Comparison of ENCODE assay signal across 20 cellular contexts in the genomic region with DNA sequence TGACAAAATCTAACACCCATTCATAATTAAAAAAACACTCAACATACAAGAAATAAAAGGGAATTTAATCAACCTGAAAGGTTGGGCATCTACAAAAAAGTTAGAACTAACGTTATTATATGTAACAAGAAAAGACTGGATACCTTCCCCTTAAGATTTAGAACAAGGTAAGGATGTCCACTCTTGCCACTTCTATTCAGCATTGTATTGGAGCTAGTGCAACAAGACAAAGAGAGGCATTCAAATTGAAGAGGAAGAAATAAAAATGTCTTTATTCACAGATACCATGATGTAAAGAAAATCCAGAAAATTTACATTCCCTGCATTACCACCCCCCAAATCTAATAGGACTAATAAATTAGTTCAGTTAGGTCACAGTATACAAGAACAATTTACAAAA. TPM values are rescaled to one million over a fixed set of nuclear protein-coding genes. Genes with fewer than 3 reads are reported as not detected.
DNase-seq lines count a peak whose midpoint lies in the region; ATAC-seq, FAIRE-seq and TF ChIP-seq lines count a peak whose summit lies in the region.
"Had no signal": no experiment of that assay in that cellular context is flagged by ENCODE, and none has a peak within 500 bp of the region (broad histone marks: within the 10 kb centered on the region; RNA-seq: fewer than 3 reads in every experiment).

No MANE protein-coding gene starts in this region.

- no peaks in the 10 kb centered on the region; the same call in 1 of the 2 replicates for H3K36me3 ChIP-seq in SK-N-MC (ENCODE audit: insufficient read depth, low read length)
- no peaks in the 10 kb centered on the region for H3K36me3 ChIP-seq in pancreas

- TF ChIP-seq CTCF in pancreas (IDR thresholded peaks at IDR 0.05), result no peak

- no peaks in the 10 kb centered on the region for H3K4me1 ChIP-seq in pancreas
- H3K4me1 ChIP-seq: A549 had no signal

- H3K9me3 ChIP-seq in SK-N-MC (ENCODE audit: low read depth, low read length) (no peaks in the 10 kb centered on the region), pancreas (no peaks in the 10 kb centered on the region)
- H3K9me3 ChIP-seq: A549 had no signal

- 79 to 97% methylated on average over 1 of the region's 1 CpG for WGBS in pancreas, 2 donors

- H3K27ac ChIP-seq in SK-N-MC (peak overlapping the region; percentile 36; the same call in 1 of the 2 replicates), pancreas (no peak overlapping the region)
- H3K27ac ChIP-seq: 22Rv1, A549, BLaER1 had no signal

- H3K4me3 ChIP-seq in SK-N-MC (no peak overlapping the region), pancreas (no peak overlapping the region)
- H3K4me3 ChIP-seq: A549, BLaER1, GM23338 had no signal

- no peak for ATAC-seq in pancreas
- ATAC-seq in left lobe of liver, result no peak
- ATAC-seq in HG02840 (IDR thresholded peaks at IDR 0.05; ENCODE audit: low FRiP score, unreplicated experiment), result no peak
- ATAC-seq: A549, GM23338, HCT116 had no signal

- intact Hi-C loops in pancreas (cut with DNase I), result no loop called here

- FAIRE-seq in pancreas (lab: Jason Lieb, UNC), result peak; percentile 17

- H3K27me3 ChIP-seq in pancreas, result no peaks in the 10 kb centered on the region
- H3K27me3 ChIP-seq: BLaER1 had no signal

- DNase-seq in Ammon's horn (ENCODE audit: low spot score) (peak; percentile 4), SK-N-MC (ENCODE audit: low read depth, low spot score) (no peak), globus pallidus (ENCODE audit: low spot score) (peak; percentile 53), pancreas (no peak), left lobe of liver (ENCODE audit: low spot score) (no peak), amygdala (lab: John Stamatoyannopoulos, UW) (no peak), RPMI8226 (no peak)
- DNase-seq: AML-193; CD4-positive, alpha-beta memory T cell; DMS153; DMS79; GF-D8; H7; HFFc6 had no signal

- no peak overlapping the region for H3K9ac ChIP-seq in SK-N-MC (ENCODE audit: insufficient read length)
- H3K9ac ChIP-seq: BLaER1 had no signal

RNA-seq across cellular contexts. Expression of a gene that starts 18.3 kb away (rescaled TPM):
- total RNA-seq in pancreas (10 to 100 TPM in 2 of 6 donors, 1 to 10 TPM in 4; 6.6 to 15.8 (median 7.4) TPM), left lobe of liver (11.1 TPM)
- polyA plus RNA-seq in pancreas, result 10 to 100 TPM; 10.1 TPM

RNA-seq across cellular contexts. Expression of a gene that starts 18.5 kb away (rescaled TPM):
- total RNA-seq in pancreas, result 10 to 100 TPM in 3 of 6 donors, 1 to 10 TPM in 3; 7.3 to 12.2 (median 9.7) TPM
- polyA plus RNA-seq in pancreas, result 1 to 10 TPM; 4.0 to 9.5 TPM
- 9.1 TPM for total RNA-seq in left lobe of liver

Comparison
In these comparisons a context has a peak if more than half of its experiments do, and no peak if none do; other contexts are left out.
1. DNase-seq: peak in Ammon's horn (single experiment) and globus pallidus (single experiment); none in SK-N-MC (single experiment), pancreas (0 of 6), left lobe of liver (single experiment), amygdala (0 of 56) and RPMI8226 (single experiment).